1 cellular context compared by ENCODE assay signal in the genomic region with DNA sequence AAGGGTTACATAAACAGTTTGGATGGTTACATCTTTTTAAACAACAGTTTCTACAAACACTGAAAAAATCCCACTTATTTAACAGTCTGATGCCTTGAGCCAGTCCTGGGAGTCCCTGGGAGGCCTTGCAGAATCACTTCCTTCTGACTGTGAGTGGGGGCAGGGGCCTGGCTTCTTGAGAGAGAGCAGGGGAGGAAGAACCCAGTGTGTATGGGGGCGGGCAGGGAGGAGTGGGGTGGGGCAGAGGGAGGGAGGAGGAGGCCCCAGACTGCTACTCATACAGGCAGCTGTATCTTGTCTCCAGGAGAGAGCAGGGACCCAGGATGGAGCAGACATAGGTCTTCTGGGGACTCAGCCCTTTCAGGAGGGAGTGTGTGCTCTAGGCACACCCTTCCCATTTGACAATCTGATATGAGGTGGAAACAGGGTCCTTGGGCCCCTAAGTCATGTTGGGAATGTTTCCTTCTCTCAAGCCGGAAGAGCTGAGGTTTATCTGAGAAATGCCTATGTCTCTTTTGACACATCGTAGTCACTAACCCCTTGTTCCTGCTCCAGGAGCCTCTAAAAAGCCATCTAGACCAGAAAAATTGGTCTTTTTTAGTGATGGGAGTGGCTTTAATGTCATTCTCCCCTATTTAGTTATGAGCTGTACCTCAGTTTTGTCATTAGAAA.
A peak's percentile ranks its signal among the peaks of the same experiment; 100 is the strongest.
TF ChIP-seq lines count a peak whose summit lies in the region.

No MANE protein-coding gene starts in this region.

TF ChIP-seq in K562, 482 proteins besides CTCF, POLR2A, EP300 and RAD21 (continued from another document):
- TF ChIP-seq, protein P1, sequence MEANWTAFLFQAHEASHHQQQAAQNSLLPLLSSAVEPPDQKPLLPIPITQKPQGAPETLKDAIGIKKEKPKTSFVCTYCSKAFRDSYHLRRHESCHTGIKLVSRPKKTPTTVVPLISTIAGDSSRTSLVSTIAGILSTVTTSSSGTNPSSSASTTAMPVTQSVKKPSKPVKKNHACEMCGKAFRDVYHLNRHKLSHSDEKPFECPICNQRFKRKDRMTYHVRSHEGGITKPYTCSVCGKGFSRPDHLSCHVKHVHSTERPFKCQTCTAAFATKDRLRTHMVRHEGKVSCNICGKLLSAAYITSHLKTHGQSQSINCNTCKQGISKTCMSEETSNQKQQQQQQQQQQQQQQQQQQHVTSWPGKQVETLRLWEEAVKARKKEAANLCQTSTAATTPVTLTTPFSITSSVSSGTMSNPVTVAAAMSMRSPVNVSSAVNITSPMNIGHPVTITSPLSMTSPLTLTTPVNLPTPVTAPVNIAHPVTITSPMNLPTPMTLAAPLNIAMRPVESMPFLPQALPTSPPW (CRISPR knock-in tag; IDR thresholded peaks at IDR 0.05) = peak; percentile 90
- TF ChIP-seq RBFOX2 (IDR thresholded peaks at IDR 0.05; ENCODE audit: low read depth, low read length) (no peak), ARNT (IDR thresholded peaks at IDR 0.05) (no peak)
